21 cellular contexts compared by ENCODE assay signal in genomic region chr11:113689711-113690618, GRCh38. TPM values are rescaled to one million over a fixed set of nuclear protein-coding genes. Genes with fewer than 3 reads are reported as not detected.
DNase-seq lines count a peak whose midpoint lies in the region; ATAC-seq, FAIRE-seq and TF ChIP-seq lines count a peak whose summit lies in the region.
"Had no signal": no experiment of that assay in that cellular context is flagged by ENCODE, and none has a peak within 500 bp of the region (broad histone marks: within the 10 kb centered on the region; RNA-seq: fewer than 3 reads in every experiment).

No MANE protein-coding gene starts in this region.

- H3K9me3 Mint-ChIP-seq in astrocyte (ENCODE audit: unreplicated experiment): no peaks in the 10 kb centered on the region
- H3K9me3 Mint-ChIP-seq: activated T-helper 2 cell treated with anti-CD3 and anti-CD28 coated beads, Interferon-gamma antibody, Interleukin-2, Interleukin-4, amounts not matched to agents 10 μg/mL and 5 μg/mL and 100 μg/mL, durations not matched to agents 14 hours and 24 hours and 36 hours; naive thymus-derived CD4-positive, alpha-beta T cell had no signal

- H2AFZ ChIP-seq in astrocyte (ENCODE audit: low read depth, low read length): peak overlapping the region; percentile 74

- FAIRE-seq in A549 (lab: Jason Lieb, UNC): no peak
- FAIRE-seq in astrocyte (lab: Jason Lieb, UNC): no peak
- FAIRE-seq: GM12878 had no signal

- peaks cover 13% of the 10 kb centered on the region for H3K4me1 Mint-ChIP-seq in astrocyte (ENCODE audit: low read depth, unreplicated experiment)

- no peaks in the 10 kb centered on the region for H4K20me1 ChIP-seq in astrocyte (ENCODE audit: insufficient read depth, low read length)

- CTCF ChIA-PET in A549 (lab: Yijun Ruan, JAX): interaction anchor here (0.8 kb wide), 1 partner anchor 384 kb away, joined by 3 read pairs; no protein-coding TSS in a partner anchor

- H3K27ac ChIP-seq in A549: peak overlapping the region; percentile 76 to 84
- H3K27ac ChIP-seq in HUES6 (ENCODE audit: low read depth, low read length): no peak overlapping the region
- H3K27ac ChIP-seq in astrocyte (ENCODE audit: low read depth, low read length): peak overlapping the region; percentile 79
- H3K27ac ChIP-seq: SK-N-MC had no signal

- no peak for TF ChIP-seq EP300 in A549 (IDR thresholded peaks at IDR 0.05)

- peaks cover 18% of the 10 kb centered on the region for H3K4me1 ChIP-seq in A549
- H3K4me1 ChIP-seq in HUES6 (ENCODE audit: control insufficient read depth, insufficient read depth, low read length): peaks cover 9% of the 10 kb centered on the region; the same call in 1 of the 2 replicates
- H3K4me1 ChIP-seq in astrocyte (ENCODE audit: insufficient read depth, low read length): peaks cover 13% of the 10 kb centered on the region
- H3K4me1 ChIP-seq in mucosa of stomach (ENCODE audit: control insufficient read depth, insufficient read depth, low read length): peaks cover 19% of the 10 kb centered on the region

- WGBS in A549 (ENCODE audit: missing lambda C conversion rate): 84% methylated on average over 7 of the region's 20 CpGs

- H3K4me2 ChIP-seq in A549 (peak overlapping the region; percentile 74), astrocyte (ENCODE audit: low read length) (peak overlapping the region; percentile 62)

- H3K27me3 ChIP-seq in HUES6 (ENCODE audit: control insufficient read depth, insufficient read depth, low read length): no peaks in the 10 kb centered on the region
- no peaks in the 10 kb centered on the region for H3K27me3 ChIP-seq in astrocyte (ENCODE audit: insufficient read depth, low read length)
- no peaks in the 10 kb centered on the region for H3K27me3 ChIP-seq in mucosa of stomach (ENCODE audit: control insufficient read depth, insufficient read depth, low read length)
- H3K27me3 ChIP-seq in MG63: no peaks in the 10 kb centered on the region
- H3K27me3 ChIP-seq: esophagus squamous epithelium had no signal

- H3K36me3 ChIP-seq in HUES6 (ENCODE audit: control insufficient read depth, insufficient read depth, low read length): no peaks in the 10 kb centered on the region
- H3K36me3 ChIP-seq in astrocyte (ENCODE audit: insufficient read depth, low read length): no peaks in the 10 kb centered on the region
- H3K36me3 ChIP-seq in mucosa of stomach (ENCODE audit: control insufficient read depth, insufficient read depth, low read length): no peaks in the 10 kb centered on the region
- no peaks in the 10 kb centered on the region for H3K36me3 ChIP-seq in MG63
- H3K36me3 ChIP-seq: esophagus squamous epithelium had no signal

- H3K4me3 Mint-ChIP-seq in astrocyte (ENCODE audit: unreplicated experiment): no peak overlapping the region
- H3K4me3 Mint-ChIP-seq: naive thymus-derived CD4-positive, alpha-beta T cell had no signal

- no peak for TF ChIP-seq CTCF in A549 (IDR thresholded peaks at IDR 0.05)
- TF ChIP-seq CTCF in astrocyte (IDR thresholded peaks at IDR 0.05; ENCODE audit: insufficient read depth, low read depth, low read length): no peak

- POLR2A ChIA-PET in A549 (lab: Yijun Ruan, JAX): no interaction called here

- H3K27me3 Mint-ChIP-seq in astrocyte (ENCODE audit: low read depth, unreplicated experiment): peaks cover 5% of the 10 kb centered on the region
- H3K27me3 Mint-ChIP-seq: naive thymus-derived CD4-positive, alpha-beta T cell; progenitor cell of endocrine pancreas had no signal

- peak overlapping the region; percentile 59 for H3K27ac Mint-ChIP-seq in astrocyte (ENCODE audit: unreplicated experiment)
- H3K27ac Mint-ChIP-seq: activated T-helper 2 cell treated with anti-CD3 and anti-CD28 coated beads, Interferon-gamma antibody, Interleukin-2, Interleukin-4, amounts not matched to agents 10 μg/mL and 5 μg/mL and 100 μg/mL, durations not matched to agents 14 hours and 24 hours and 36 hours; naive thymus-derived CD4-positive, alpha-beta T cell; progenitor cell of endocrine pancreas had no signal

- H3K4me3 ChIP-seq in A549: no peak overlapping the region
- H3K4me3 ChIP-seq in HUES6 (ENCODE audit: low read depth, low read length): no peak overlapping the region
- H3K4me3 ChIP-seq in astrocyte (ENCODE audit: insufficient read depth, low read depth, low read length): no peak overlapping the region
- H3K4me3 ChIP-seq in mucosa of stomach (ENCODE audit: low read length): no peak overlapping the region
- H3K4me3 ChIP-seq in MG63: no peak overlapping the region
- H3K4me3 ChIP-seq: esophagus squamous epithelium, GM12878, SK-N-MC had no signal

- no peaks in the 10 kb centered on the region for H3K79me2 ChIP-seq in astrocyte (ENCODE audit: insufficient read depth, low read length)

- H3K9ac ChIP-seq in HUES6 (ENCODE audit: low read length) (peak overlapping the region; percentile 35), astrocyte (ENCODE audit: low read length) (peak overlapping the region; percentile 61), mucosa of stomach (ENCODE audit: low read length) (peak overlapping the region; percentile 26)

- ATAC-seq in A549: peak; percentile 10; a peak in 4 of 6 replicates
- ATAC-seq: naive thymus-derived CD4-positive, alpha-beta T cell had no signal

- H3K9me3 ChIP-seq in A549 (no peaks in the 10 kb centered on the region), HUES6 (ENCODE audit: control insufficient read depth, insufficient read depth, low read depth, low read length) (no peaks in the 10 kb centered on the region), astrocyte (ENCODE audit: insufficient read depth, low read depth, low read length) (no peaks in the 10 kb centered on the region), mucosa of stomach (ENCODE audit: control insufficient read depth, low read length) (no peaks in the 10 kb centered on the region), MG63 (no peaks in the 10 kb centered on the region)
- H3K9me3 ChIP-seq: esophagus squamous epithelium had no signal

- TF ChIP-seq POLR2A in A549 (IDR thresholded peaks at IDR 0.05; ENCODE audit: low read length): no peak

- DNase-seq in A549 (ENCODE audit: low read depth in 1 of 2, low spot score in 1 of 2): no peak
- no peak for DNase-seq in astrocyte (ENCODE audit: low read depth)
- DNase-seq in NK-92 (lab: John Stamatoyannopoulos, UW; ENCODE audit: unreplicated experiment): no peak
- DNase-seq in midbrain (lab: John Stamatoyannopoulos, UW): no peak
- DNase-seq in MG63: no peak
- DNase-seq in ureter (ENCODE audit: low spot score): no peak
- DNase-seq: activated CD8-positive, alpha-beta memory T cell treated with anti-CD3 and anti-CD28 coated beads for 24 hours; DMS153; esophagus squamous epithelium; GF-D8; left ventricle myocardium superior; naive thymus-derived CD4-positive, alpha-beta T cell; NCI-H187 treated with DMSO at 0.1 percent for 48 hours; NCI-H510A treated with DMSO at 0.1 percent for 48 hours; T-helper 9 cell had no signal

- no peak for TF ChIP-seq RAD21 in A549 (conservative IDR thresholded peaks at IDR 0.05 in 1 of 2, IDR thresholded peaks at IDR 0.05 in 1 of 2)

- peaks cover 5% of the 10 kb centered on the region for H3K36me3 Mint-ChIP-seq in astrocyte (ENCODE audit: low read depth, unreplicated experiment)

TF ChIP-seq in A549, 52 proteins besides CTCF, POLR2A, EP300 and RAD21:
- no peak for TF ChIP-seq MAFK (IDR thresholded peaks at IDR 0.05; ENCODE audit: partially characterized antibody)

RNA-seq across cellular contexts. Expression of gene TMPRSS5, which starts 16.1 kb away (rescaled TPM):
- polyA plus RNA-seq in A549 (2011; rRNA removed) (0.12 and 0.15 TPM in 2 replicates), A549 (2017; fragmentation: RNase III; extraction: RNeasy Plus Mini Kit Qiagen cat#74134 plus additional on column Dnase treatment) (0.12 to 0.30 TPM (median 0.18 TPM) in 3 replicates)
- polyA plus RNA-seq in A549 (2012; cell fraction: cytosol; rRNA removed): 0.19 and 0.26 TPM in 2 replicates
- 1.7 and 1.9 TPM in 2 replicates for polyA plus RNA-seq in A549 (2012; cell fraction: nucleus; rRNA removed)
- polyA minus RNA-seq in A549 (2011; rRNA and poly(A)+ RNA removed): 0.17 and 0.19 TPM in 2 replicates
- total RNA-seq in astrocyte (0.34 and 0.38 TPM in 2 replicates), ureter (1.5 TPM)
- not detected in 2 replicates for total RNA-seq in MG63 (2014; rRNA removed; shearing (Covaris generic); ENCODE audit: low replicate concordance)
- polyA plus RNA-seq: naive thymus-derived CD4-positive, alpha-beta T cell had no signal
